Comparison of ENCODE assay signal across 35 cellular contexts in the genomic region with DNA sequence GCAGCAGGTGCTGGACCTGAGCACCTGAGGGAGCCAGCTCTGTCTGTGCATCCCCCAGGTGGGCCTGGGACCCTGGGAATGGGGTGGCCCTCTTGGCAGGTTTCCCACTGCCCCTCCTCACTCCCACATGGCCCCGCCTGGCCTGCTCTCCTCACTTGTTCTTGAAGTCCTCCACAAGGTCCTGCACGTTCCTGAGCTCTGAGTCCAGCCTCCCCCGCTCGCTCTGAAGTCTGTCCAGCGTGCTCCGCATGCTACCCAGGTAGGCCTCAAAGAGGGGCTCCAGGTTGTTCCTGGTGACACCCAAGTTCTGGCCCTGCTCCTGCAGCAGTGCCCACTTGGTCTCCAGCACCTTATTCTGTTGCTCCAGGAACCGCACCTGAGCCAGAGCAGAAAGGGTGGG. TPM values are rescaled to one million over a fixed set of nuclear protein-coding genes. Genes with fewer than 3 reads are reported as not detected.
"Had no signal": no experiment of that assay in that cellular context is flagged by ENCODE, and none has a peak within 500 bp of the region (broad histone marks: within the 10 kb centered on the region; RNA-seq: fewer than 3 reads in every experiment).

No MANE protein-coding gene starts in this region.

- H3K36me3 ChIP-seq: colonic mucosa, esophagus squamous epithelium, gastroesophageal sphincter, WERI-Rb-1 had no signal

- H3K9me3 Mint-ChIP-seq: activated B cell treated with CpG ODN at 0.5 μM for 24 hours; activated CD8-positive, alpha-beta T cell treated with anti-CD3 and anti-CD28 coated beads for 36 hours; activated T-cell treated with anti-CD3 and anti-CD28 coated beads, Interleukin-2, amount 50 U/mL, for 4 hours; activated T-helper 17 cell treated with anti-CD3 and anti-CD28 coated beads, Interleukin-2, amount 50 U/mL, for 72 hours; T-cell; T-helper 1 cell treated with Interleukin-12 subunit alpha and Interleukin-12 subunit beta and Interleukin-4 antibody, amounts not matched to agents 30 μg/mL and 1 μg/mL, for 36 hours had no signal

- H3K27me3 Mint-ChIP-seq: activated CD8-positive, alpha-beta T cell treated with anti-CD3 and anti-CD28 coated beads for 36 hours; activated naive CD8-positive, alpha-beta T cell; activated T-helper 17 cell treated with anti-CD3 and anti-CD28 coated beads, Interleukin-2, amount 50 U/mL, for 72 hours had no signal

- H3K27ac ChIP-seq: body of pancreas, colonic mucosa, epithelial cell of prostate, esophagus squamous epithelium, gastroesophageal sphincter, WERI-Rb-1 had no signal

- H3K4me1 Mint-ChIP-seq: activated B cell treated with CpG ODN at 0.5 μM for 24 hours had no signal

- H3K36me3 Mint-ChIP-seq: activated naive CD8-positive, alpha-beta T cell; T-cell had no signal

- DNase-seq: activated B cell treated with CpG ODN at 0.5 μM for 24 hours; activated CD4-positive, alpha-beta T cell treated with anti-CD3 and anti-CD28 coated beads for 48 hours; activated CD4-positive, alpha-beta T cell treated with anti-CD3 and anti-CD28 coated beads, Interleukin-2, amount 50 U/mL, for 1 hour; activated CD4-positive, alpha-beta T cell treated with anti-CD3 and anti-CD28 coated beads, Interleukin-2, amount 50 U/mL, for 48 hours; activated CD8-positive, alpha-beta memory T cell treated with anti-CD3 and anti-CD28 coated beads for 24 hours; activated CD8-positive, alpha-beta T cell treated with anti-CD3 and anti-CD28 coated beads for 36 hours; activated gamma-delta T cell; activated naive CD4-positive, alpha-beta T cell; activated naive CD4-positive, alpha-beta T cell treated with anti-CD3 and anti-CD28 coated beads, Interleukin-2, amount 50 U/mL, for 16 hours; activated T-cell treated with anti-CD3 and anti-CD28 coated beads, Interleukin-2, amount 50 U/mL, for 4 hours; amniotic stem cell; anterior cingulate cortex; body of pancreas; caudate nucleus; colonic mucosa; effector CD8-positive, alpha-beta T cell; esophagus squamous epithelium; foreskin melanocyte; SW 1271; T-cell; T-helper 9 cell; WERI-Rb-1 had no signal

- ATAC-seq: activated CD4-positive, CD25-positive, alpha-beta regulatory T cell treated with anti-CD3 and anti-CD28 coated beads, Interleukin-2, amount 50 U/mL, for 24 hours; activated CD8-positive, alpha-beta T cell treated with anti-CD3 and anti-CD28 coated beads for 36 hours; activated T-cell treated with anti-CD3 and anti-CD28 coated beads, Interleukin-2, amount 50 U/mL, for 4 hours; activated T-helper 17 cell treated with anti-CD3 and anti-CD28 coated beads, Interleukin-2, amount 50 U/mL, for 72 hours; body of pancreas; gastroesophageal sphincter; T-cell had no signal

- H3K4me3 Mint-ChIP-seq: activated B cell treated with CpG ODN at 0.5 μM for 24 hours; activated CD8-positive, alpha-beta T cell treated with anti-CD3 and anti-CD28 coated beads for 36 hours; activated naive CD8-positive, alpha-beta T cell; activated T-cell treated with anti-CD3 and anti-CD28 coated beads, Interleukin-2, amount 50 U/mL, for 4 hours; activated T-helper 17 cell treated with anti-CD3 and anti-CD28 coated beads, Interleukin-2, amount 50 U/mL, for 72 hours; T-cell; T-helper 1 cell treated with Interleukin-12 subunit alpha and Interleukin-12 subunit beta and Interleukin-4 antibody, amounts not matched to agents 30 μg/mL and 1 μg/mL, for 36 hours had no signal

- H3K9me3 ChIP-seq: body of pancreas, colonic mucosa, esophagus squamous epithelium, gastroesophageal sphincter had no signal

- H3K4me1 ChIP-seq: body of pancreas, colonic mucosa, esophagus squamous epithelium, gastroesophageal sphincter had no signal

- H3K27ac Mint-ChIP-seq: activated B cell treated with CpG ODN at 0.5 μM for 24 hours; activated CD8-positive, alpha-beta T cell treated with anti-CD3 and anti-CD28 coated beads for 36 hours; activated naive CD8-positive, alpha-beta T cell; activated T-helper 17 cell treated with anti-CD3 and anti-CD28 coated beads, Interleukin-2, amount 50 U/mL, for 72 hours; T-cell; T-helper 1 cell treated with Interleukin-12 subunit alpha and Interleukin-12 subunit beta and Interleukin-4 antibody, amounts not matched to agents 30 μg/mL and 1 μg/mL, for 36 hours had no signal

- H3K27me3 ChIP-seq: body of pancreas, colonic mucosa had no signal

- H3K4me3 ChIP-seq: body of pancreas, colonic mucosa, esophagus squamous epithelium, gastroesophageal sphincter had no signal

RNA-seq across cellular contexts. Expression of a gene that starts 2.9 kb away (rescaled TPM):
- total RNA-seq: activated B cell treated with CpG ODN at 0.5 μM for 24 hours; body of pancreas; colonic mucosa; dermis microvascular lymphatic vessel endothelial cell; endothelial cell of umbilical vein; fibroblast of lung; fibroblast of villous mesenchyme; gastroesophageal sphincter; T-helper 2 cell treated with Interferon-gamma antibody and Interleukin-4, amounts not matched to agents 100 ng/mL and 5 ng/mL, for 36 hours had no signal
- polyA plus RNA-seq: endothelial cell of umbilical vein, fibroblast of lung had no signal

RNA-seq across cellular contexts. Expression of a gene that starts 17.3 kb away (rescaled TPM):
- total RNA-seq: activated B cell treated with CpG ODN at 0.5 μM for 24 hours; activated T-cell treated with anti-CD3 and anti-CD28 coated beads, Interleukin-2, amount 50 U/mL, for 4 hours; activated T-helper 17 cell treated with anti-CD3 and anti-CD28 coated beads, Interleukin-2, amount 50 U/mL, for 72 hours; colonic mucosa; dermis microvascular lymphatic vessel endothelial cell; endothelial cell of umbilical vein; fibroblast of villous mesenchyme; glomerular endothelial cell; T-cell; T-helper 2 cell treated with Interferon-gamma antibody and Interleukin-4, amounts not matched to agents 100 ng/mL and 5 ng/mL, for 36 hours had no signal
- polyA plus RNA-seq: endothelial cell of umbilical vein had no signal

RNA-seq across cellular contexts. Expression of a gene that starts 17.5 kb away (rescaled TPM):
- total RNA-seq: activated B cell treated with CpG ODN at 0.5 μM for 24 hours; activated CD8-positive, alpha-beta T cell treated with anti-CD3 and anti-CD28 coated beads for 36 hours; activated T-cell treated with anti-CD3 and anti-CD28 coated beads, Interleukin-2, amount 50 U/mL, for 4 hours; activated T-helper 17 cell treated with anti-CD3 and anti-CD28 coated beads, Interleukin-2, amount 50 U/mL, for 72 hours; body of pancreas; colonic mucosa; dermis microvascular lymphatic vessel endothelial cell; endothelial cell of umbilical vein; fibroblast of lung; fibroblast of villous mesenchyme; glomerular endothelial cell; T-cell; T-helper 2 cell treated with Interferon-gamma antibody and Interleukin-4, amounts not matched to agents 100 ng/mL and 5 ng/mL, for 36 hours had no signal
- polyA plus RNA-seq: endothelial cell of umbilical vein, fibroblast of lung had no signal

RNA-seq across cellular contexts. Expression of a gene that starts 35.3 kb away (rescaled TPM):
- total RNA-seq: activated B cell treated with CpG ODN at 0.5 μM for 24 hours; activated CD8-positive, alpha-beta T cell treated with anti-CD3 and anti-CD28 coated beads for 36 hours; activated T-cell treated with anti-CD3 and anti-CD28 coated beads, Interleukin-2, amount 50 U/mL, for 4 hours; activated T-helper 17 cell treated with anti-CD3 and anti-CD28 coated beads, Interleukin-2, amount 50 U/mL, for 72 hours; body of pancreas; colonic mucosa; dermis microvascular lymphatic vessel endothelial cell; endothelial cell of umbilical vein; fibroblast of lung; fibroblast of villous mesenchyme; gastroesophageal sphincter; T-cell; T-helper 2 cell treated with Interferon-gamma antibody and Interleukin-4, amounts not matched to agents 100 ng/mL and 5 ng/mL, for 36 hours had no signal
- polyA plus RNA-seq: adipose tissue, endothelial cell of umbilical vein, fibroblast of lung had no signal

RNA-seq across cellular contexts. Expression of a gene that starts 54.1 kb away (rescaled TPM):
- total RNA-seq: activated B cell treated with CpG ODN at 0.5 μM for 24 hours; activated CD8-positive, alpha-beta T cell treated with anti-CD3 and anti-CD28 coated beads for 36 hours; activated T-cell treated with anti-CD3 and anti-CD28 coated beads, Interleukin-2, amount 50 U/mL, for 4 hours; activated T-helper 17 cell treated with anti-CD3 and anti-CD28 coated beads, Interleukin-2, amount 50 U/mL, for 72 hours; body of pancreas; colonic mucosa; dermis microvascular lymphatic vessel endothelial cell; endothelial cell of umbilical vein; esophagus squamous epithelium; fibroblast of lung; fibroblast of villous mesenchyme; glomerular endothelial cell; T-cell; T-helper 2 cell treated with Interferon-gamma antibody and Interleukin-4, amounts not matched to agents 100 ng/mL and 5 ng/mL, for 36 hours had no signal
- polyA plus RNA-seq: adipose tissue, endothelial cell of umbilical vein, fibroblast of lung had no signal
